ENCODE assay signal across 7 cellular contexts in the genomic region with DNA sequence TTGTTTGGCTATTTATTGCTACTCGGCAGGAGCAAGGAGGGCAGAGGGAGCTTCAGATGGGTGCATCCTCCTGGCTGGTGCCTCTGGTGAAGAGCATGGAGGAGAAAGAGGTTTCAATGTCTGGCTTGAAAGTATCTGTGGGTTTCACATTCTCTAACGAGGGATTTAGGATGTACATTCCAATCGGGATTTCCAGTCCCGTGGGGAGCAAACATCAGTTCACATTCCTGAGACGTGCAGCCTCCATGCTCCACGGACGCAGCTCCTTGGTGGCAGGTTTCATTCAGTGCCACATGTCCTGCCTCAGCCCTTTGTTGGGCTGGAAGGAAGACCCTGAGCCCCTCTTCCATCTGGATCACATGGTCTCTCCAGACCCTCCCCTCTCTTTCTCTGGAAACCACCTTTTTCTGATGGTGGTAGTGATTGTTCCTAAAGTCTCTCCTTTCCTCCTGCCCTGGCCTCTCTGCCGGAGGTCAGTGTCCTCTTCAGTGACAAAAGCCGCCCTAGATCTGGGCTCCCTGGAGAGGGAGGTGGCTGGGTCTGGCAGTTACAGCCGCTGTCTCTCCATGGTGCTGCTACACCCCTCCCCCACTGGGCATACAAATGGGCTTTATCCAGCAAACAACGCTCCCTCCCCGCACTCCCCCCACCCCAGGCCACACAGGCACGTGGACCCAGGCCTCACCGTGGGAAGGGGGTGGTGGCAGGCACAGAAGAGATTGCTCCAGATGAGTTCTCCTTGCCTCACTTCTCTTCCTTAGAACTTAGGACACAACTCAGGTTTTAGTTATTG. TPM values are rescaled to one million over a fixed set of nuclear protein-coding genes. Genes with fewer than 3 reads are reported as not detected.
A peak's percentile ranks its signal among the peaks of the same experiment; 100 is the strongest.
DNase-seq lines count a peak whose midpoint lies in the region; ATAC-seq and TF ChIP-seq lines count a peak whose summit lies in the region.
"Had no signal": no experiment of that assay in that cellular context is flagged by ENCODE, and none has a peak within 500 bp of the region (broad histone marks: within the 10 kb centered on the region; RNA-seq: fewer than 3 reads in every experiment).

No MANE protein-coding gene starts in this region.

- H3K4me3 ChIP-seq in adipocyte (ENCODE audit: low read length) (peak overlapping the region; percentile 70), lower lobe of right lung (no peak overlapping the region)

- H3K27me3 ChIP-seq in adipocyte (replicated peaks; ENCODE audit: control insufficient read depth, insufficient read depth, low read length) (peaks cover 16% of the 10 kb centered on the region), lower lobe of right lung (ENCODE audit: low read depth) (peaks cover 16% of the 10 kb centered on the region)

- H3K4me1 ChIP-seq in adipocyte (ENCODE audit: control insufficient read depth, insufficient read depth, low read length) (peaks cover 24% of the 10 kb centered on the region), lower lobe of right lung (peaks cover 17% of the 10 kb centered on the region)

- intact Hi-C loops in lower lobe of right lung (cut with DNase I) = no loop called here

- TF ChIP-seq CTCF in lower lobe of right lung (IDR thresholded peaks at IDR 0.05) = no peak

- H3K36me3 ChIP-seq in adipocyte (ENCODE audit: control insufficient read depth, insufficient read depth, low read length, severe bottlenecking) = no peaks in the 10 kb centered on the region
- H3K36me3 ChIP-seq in lower lobe of right lung = no peaks in the 10 kb centered on the region

- ATAC-seq in lower lobe of right lung = no peak

- peak overlapping the region; percentile 76 for H3K9ac ChIP-seq in adipocyte (ENCODE audit: low read length)

- peak; percentile 64 for DNase-seq in EH (ENCODE audit: low read depth)
- DNase-seq in adipocyte (ENCODE audit: low read depth) = peak; percentile 62
- DNase-seq in midbrain (lab: John Stamatoyannopoulos, UW) = peak; percentile 75
- no peak for DNase-seq in NCI-H1105 (lab: John Stamatoyannopoulos, UW)
- no peak for DNase-seq in NOMO-1 (lab: John Stamatoyannopoulos, UW; ENCODE audit: unreplicated experiment in 2 of 2)
- DNase-seq in lower lobe of right lung = no peak

- no peak overlapping the region for H3K27ac ChIP-seq in lower lobe of right lung

- H3K9me3 ChIP-seq in adipocyte (ENCODE audit: control insufficient read depth, low read length) = no peaks in the 10 kb centered on the region
- no peaks in the 10 kb centered on the region for H3K9me3 ChIP-seq in lower lobe of right lung

RNA-seq across cellular contexts. Expression of a gene that starts 0.8 kb away (rescaled TPM):
- 0.38 TPM for total RNA-seq in lower lobe of right lung
- total RNA-seq: subcutaneous adipose tissue had no signal

RNA-seq across cellular contexts. Expression of a gene that starts 12.1 kb away (rescaled TPM):
- 129 TPM for total RNA-seq in lower lobe of right lung

RNA-seq across cellular contexts. Expression of a gene that starts 15.8 kb away (rescaled TPM):
- total RNA-seq in lower lobe of right lung = 12.2 TPM

RNA-seq across cellular contexts. Expression of a gene that starts 20.8 kb away (rescaled TPM):
- 27.9 TPM for total RNA-seq in lower lobe of right lung

RNA-seq across cellular contexts. Expression of a gene that starts 25.6 kb away (rescaled TPM):
- total RNA-seq in lower lobe of right lung = 6.2 TPM

Comparison
In these comparisons a context has a peak if more than half of its experiments do, and no peak if none do; other contexts are left out.
1. DNase-seq: peak in EH (single experiment), adipocyte (single experiment) and midbrain (single experiment); none in NCI-H1105 (single experiment), NOMO-1 (0 of 2) and lower lobe of right lung (single experiment).